8 cellular contexts compared by ENCODE assay signal in the genomic region with DNA sequence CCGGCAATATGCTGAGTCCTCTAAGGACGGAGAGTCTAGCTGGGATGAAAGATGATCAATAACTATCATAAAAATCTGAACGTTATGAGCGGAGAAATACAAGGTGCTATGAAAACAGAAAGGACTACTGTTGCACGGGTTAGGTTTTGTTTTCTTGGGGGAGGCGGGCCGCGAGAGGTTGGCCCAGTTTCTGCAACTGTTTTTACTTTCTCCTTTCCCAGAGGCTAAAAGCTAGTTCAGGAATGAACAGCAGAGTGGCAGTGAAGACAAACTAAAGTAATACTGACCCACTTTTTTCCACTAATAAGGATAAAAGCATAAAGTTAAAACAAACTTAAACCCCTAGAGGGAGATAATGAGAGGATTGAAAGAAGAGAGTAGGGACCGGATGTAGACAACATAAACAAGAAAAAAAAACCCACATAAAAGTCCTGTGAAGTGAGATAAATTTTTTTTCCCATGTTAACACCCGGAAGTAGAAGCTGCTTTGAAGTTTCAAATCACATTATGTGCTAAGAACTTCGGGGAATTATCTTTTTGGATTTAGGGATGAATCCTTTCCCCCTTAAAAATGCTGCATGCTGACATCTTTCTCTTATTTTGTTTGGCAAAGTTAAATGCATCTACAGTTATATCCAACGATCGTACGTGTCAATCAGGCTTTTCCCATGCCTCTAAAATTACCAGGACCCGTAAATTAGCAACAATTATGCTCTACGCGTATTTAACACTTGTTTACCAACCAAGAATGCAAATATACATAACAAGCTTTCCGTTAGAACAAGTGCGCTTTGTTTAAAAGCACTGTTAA. TPM values are rescaled to one million over a fixed set of nuclear protein-coding genes. Genes with fewer than 3 reads are reported as not detected.
DNase-seq lines count a peak whose midpoint lies in the region; ATAC-seq and TF ChIP-seq lines count a peak whose summit lies in the region.

No MANE protein-coding gene starts in this region.

- H3K4me3 ChIP-seq in AG10803 (ENCODE audit: low read length) (peak overlapping the region; percentile 60), neuron (ENCODE audit: low read length) (peak overlapping the region; percentile 92)

- H2AFZ ChIP-seq in neuron (ENCODE audit: low read depth, low read length) = peak overlapping the region; percentile 97

- no peaks in the 10 kb centered on the region for H3K9me3 ChIP-seq in neuron (ENCODE audit: low read length)

- DNase-seq in AG10803 (ENCODE audit: low read depth) = peak; percentile 84
- DNase-seq in NOMO-1 (lab: John Stamatoyannopoulos, UW; ENCODE audit: unreplicated experiment in 2 of 2) = peak; percentile 44 to 72
- DNase-seq in fibroblast of the conjunctiva (ENCODE audit: low read depth) = peak; percentile 74
- no peak for DNase-seq in GM19240 (ENCODE audit: insufficient read length, low spot score)

- no peaks in the 10 kb centered on the region for H3K36me3 ChIP-seq in neuron (ENCODE audit: insufficient read depth, low read length)

- H3K9me3 Mint-ChIP-seq in activated T-helper 17 cell treated with anti-CD3 and anti-CD28 coated beads, Interleukin-2, amount 50 U/mL, for 72 hours = no peaks in the 10 kb centered on the region

- peak; percentile 32 for ATAC-seq in GM18502 (IDR thresholded peaks at IDR 0.05; ENCODE audit: poor library complexity, unreplicated experiment)
- ATAC-seq in HG03280 (IDR thresholded peaks at IDR 0.05; ENCODE audit: unreplicated experiment) = peak; percentile 27
- peak; percentile 30 for ATAC-seq in activated T-helper 17 cell treated with anti-CD3 and anti-CD28 coated beads, Interleukin-2, amount 50 U/mL, for 72 hours (replicated peaks)

- H3K4me3 Mint-ChIP-seq in activated T-helper 17 cell treated with anti-CD3 and anti-CD28 coated beads, Interleukin-2, amount 50 U/mL, for 72 hours = peak overlapping the region; percentile 95

- peaks cover 31% of the 10 kb centered on the region for H3K4me1 ChIP-seq in neuron (ENCODE audit: insufficient read depth, low read length)

- peaks cover 17% of the 10 kb centered on the region for H3K4me1 Mint-ChIP-seq in activated T-helper 17 cell treated with anti-CD3 and anti-CD28 coated beads, Interleukin-2, amount 50 U/mL, for 72 hours

- H3K27me3 Mint-ChIP-seq in activated T-helper 17 cell treated with anti-CD3 and anti-CD28 coated beads, Interleukin-2, amount 50 U/mL, for 72 hours = no peaks in the 10 kb centered on the region

- H3K27me3 ChIP-seq in neuron (ENCODE audit: insufficient read depth, low read length) = no peaks in the 10 kb centered on the region

- peak; percentile 64 for TF ChIP-seq CTCF in AG10803 (conservative IDR thresholded peaks at IDR 0.05; ENCODE audit: low read length)

- H3K36me3 Mint-ChIP-seq in activated T-helper 17 cell treated with anti-CD3 and anti-CD28 coated beads, Interleukin-2, amount 50 U/mL, for 72 hours (ENCODE audit: low read depth) = peaks cover 11% of the 10 kb centered on the region

- peak overlapping the region; percentile 92 for H3K27ac Mint-ChIP-seq in activated T-helper 17 cell treated with anti-CD3 and anti-CD28 coated beads, Interleukin-2, amount 50 U/mL, for 72 hours

RNA-seq across cellular contexts. Expression of a gene that starts 1.0 kb away (rescaled TPM):
- total RNA-seq in activated T-helper 17 cell treated with anti-CD3 and anti-CD28 coated beads, Interleukin-2, amount 50 U/mL, for 72 hours = 10 to 100 TPM; 28.5 to 38.1 TPM
